In the genomic region with DNA sequence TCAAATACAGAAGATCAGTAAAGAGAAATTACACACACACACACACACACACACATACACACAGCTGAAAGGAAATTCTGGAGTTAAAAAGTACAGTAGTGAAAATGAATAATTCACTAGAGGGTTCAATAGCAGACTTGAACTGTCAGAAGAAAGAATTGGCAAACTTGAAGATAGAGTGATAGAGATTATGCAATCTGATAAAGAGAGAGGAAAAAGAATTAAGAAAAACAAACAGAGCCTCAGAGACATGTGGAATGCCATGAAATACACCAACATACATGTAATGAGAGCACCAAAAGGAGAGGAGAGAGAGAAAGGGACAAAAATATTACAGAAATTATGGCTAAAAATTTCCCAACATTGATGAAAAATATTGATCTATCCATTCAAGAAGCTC, we compare ENCODE assay signal across 28 cellular contexts.
"Had no signal": no experiment of that assay in that cellular context is flagged by ENCODE, and none has a peak within 500 bp of the region (broad histone marks: within the 10 kb centered on the region; RNA-seq: fewer than 3 reads in every experiment).

No MANE protein-coding gene starts in this region.

- DNase-seq: colonic mucosa; cortex of kidney; dermis blood vessel endothelial cell; dorsolateral prefrontal cortex; effector CD4-positive, alpha-beta T cell; effector CD8-positive, alpha-beta T cell; effector memory CD4-positive, alpha-beta T cell; effector memory CD8-positive, alpha-beta T cell; endodermal cell; erythroblast; esophagus squamous epithelium; foreskin fibroblast; foreskin keratinocyte; foreskin melanocyte; gastrocnemius medialis; glutamatergic neuron; head of caudate nucleus; heart left ventricle; heart right ventricle had no signal

- H3K4me3 ChIP-seq: colonic mucosa, coronary artery, dorsolateral prefrontal cortex, esophagus muscularis mucosa, esophagus squamous epithelium, gastrocnemius medialis, gastroesophageal sphincter, heart left ventricle, heart right ventricle had no signal

- H3K27me3 ChIP-seq: colonic mucosa, dorsolateral prefrontal cortex, esophagus muscularis mucosa, esophagus squamous epithelium, foreskin keratinocyte, gastrocnemius medialis, gastroesophageal sphincter, heart left ventricle, heart right ventricle had no signal

- H3K4me1 ChIP-seq: colonic mucosa, esophagus muscularis mucosa, esophagus squamous epithelium, foreskin keratinocyte, gastrocnemius medialis, gastroesophageal sphincter, heart left ventricle, heart right ventricle had no signal

- H3K9me3 ChIP-seq: colonic mucosa had no signal

- ATAC-seq: effector memory CD8-positive, alpha-beta T cell; esophagus mucosa; foreskin keratinocyte; gastrocnemius medialis; gastroesophageal sphincter; heart left ventricle; heart right ventricle had no signal

- H3K36me3 ChIP-seq: colonic mucosa, esophagus muscularis mucosa, esophagus squamous epithelium, gastrocnemius medialis, gastroesophageal sphincter, heart left ventricle, heart right ventricle had no signal

- H3K27ac ChIP-seq: colonic mucosa, coronary artery, dorsolateral prefrontal cortex, epithelial cell of prostate, esophagus muscularis mucosa, esophagus squamous epithelium, foreskin keratinocyte, gastrocnemius medialis, gastroesophageal sphincter, heart left ventricle, heart right ventricle had no signal

- FAIRE-seq: colon, endometrium, endothelial cell of umbilical vein, frontal cortex had no signal
